Comparison of ENCODE assay signal across 1 cellular context in genomic region chr3:114745322-114746240, GRCh38.
TF ChIP-seq lines count a peak whose summit lies in the region.

No MANE protein-coding gene starts in this region.

TF ChIP-seq in HepG2, 621 proteins besides CTCF, POLR2A, EP300 and RAD21 (continued from another document):
- TF ChIP-seq MTERF4 (CRISPR knock-in tag; IDR thresholded peaks at IDR 0.05): no peak
